In the genomic region with DNA sequence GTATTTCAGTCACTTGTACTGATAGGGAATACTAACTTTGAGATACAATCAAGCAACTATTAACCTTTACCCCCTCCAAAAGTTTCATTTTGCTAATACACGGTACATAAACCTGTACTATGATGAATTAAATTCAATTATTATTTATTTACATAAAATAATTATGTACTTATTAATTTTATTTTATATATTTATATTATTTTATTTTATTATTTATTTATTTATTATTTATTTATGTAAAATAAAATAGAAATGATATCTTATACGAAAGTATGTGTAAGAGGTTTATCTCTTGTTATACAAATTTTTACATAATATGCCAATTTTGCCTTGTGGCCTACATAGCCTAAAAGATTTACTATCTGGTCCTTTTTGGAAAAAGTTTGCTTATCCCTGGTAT, we compare ENCODE assay signal across 20 cellular contexts.
"Had no signal": no experiment of that assay in that cellular context is flagged by ENCODE, and none has a peak within 500 bp of the region (broad histone marks: within the 10 kb centered on the region; RNA-seq: fewer than 3 reads in every experiment).

No MANE protein-coding gene starts in this region.

- FAIRE-seq: HTR-8/SVneo, K562 had no signal

- H3K9me3 ChIP-seq: MG63, SK-N-SH had no signal

- DNase-seq: MG63, NCI-H1092, NCI-H1105 treated with DMSO at 0.1 percent for 48 hours, NCI-H1417 treated with DMSO at 0.1 percent for 48 hours, NCI-H146, NCI-H1694 treated with DMSO at 0.1 percent for 48 hours, NCI-H1930, NCI-H2081, NCI-H2107, NCI-H2227 treated with DMSO at 0.1 percent for 48 hours, NCI-H510A, NCI-H524 treated with DMSO at 0.1 percent for 48 hours, NCI-H774, SHP77, SK-N-SH, SW 1271 had no signal

- H3K4me3 ChIP-seq: K562, MG63 had no signal

- H3K27me3 ChIP-seq: MG63 had no signal

- H3K27ac ChIP-seq: HL-60, RWPE1 had no signal

- H3K36me3 ChIP-seq: MG63 had no signal

- ATAC-seq: K562 had no signal

- H3K9ac ChIP-seq: SK-N-SH had no signal
